11 cellular contexts compared by ENCODE assay signal in the genomic region with DNA sequence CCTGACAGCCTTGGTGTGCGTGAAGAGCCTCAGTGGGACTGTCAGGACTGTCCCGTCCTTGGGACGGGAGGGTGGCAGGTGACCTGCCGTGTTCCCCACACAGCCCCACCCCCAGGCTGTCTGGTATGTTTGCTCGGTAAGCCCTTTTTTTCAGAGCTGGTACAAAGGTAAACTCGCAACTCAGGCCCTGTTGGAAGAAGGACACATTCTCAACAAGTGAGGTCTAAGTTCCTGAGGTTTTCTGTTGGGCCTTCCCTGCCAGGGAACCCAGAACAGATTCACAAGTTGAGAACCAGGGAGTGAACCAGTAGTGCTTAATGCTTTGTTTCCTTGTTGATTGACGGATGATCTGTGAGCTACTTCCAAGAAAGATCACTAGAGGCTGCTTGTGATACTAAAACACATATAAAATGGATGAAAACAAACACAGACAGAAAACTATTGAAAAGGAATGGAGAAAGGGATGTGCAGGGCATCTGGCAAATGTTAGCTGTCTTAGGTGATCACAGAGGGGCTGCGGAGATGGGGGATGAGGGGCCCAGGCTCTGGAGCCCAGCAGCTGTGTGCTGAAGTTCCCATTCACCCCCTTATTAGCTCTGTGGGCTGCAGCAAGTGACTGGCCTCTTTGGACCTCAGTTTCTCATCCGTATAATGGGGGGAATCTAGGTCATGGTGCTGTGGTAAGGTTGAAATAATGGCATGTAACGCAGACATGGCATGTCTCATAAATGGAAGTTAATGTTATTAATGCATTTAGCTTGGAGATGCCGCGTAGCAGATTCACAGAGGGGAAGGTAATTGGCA. TPM values are rescaled to one million over a fixed set of nuclear protein-coding genes. Genes with fewer than 3 reads are reported as not detected.
DNase-seq lines count a peak whose midpoint lies in the region; ATAC-seq and TF ChIP-seq lines count a peak whose summit lies in the region.
"Had no signal": no experiment of that assay in that cellular context is flagged by ENCODE, and none has a peak within 500 bp of the region (broad histone marks: within the 10 kb centered on the region; RNA-seq: fewer than 3 reads in every experiment).

No MANE protein-coding gene starts in this region.

- H3K36me3 Mint-ChIP-seq in activated naive CD4-positive, alpha-beta T cell treated with anti-CD3 and anti-CD28 coated beads for 36 hours (ENCODE audit: low read depth): no peaks in the 10 kb centered on the region
- H3K36me3 Mint-ChIP-seq in activated naive CD8-positive, alpha-beta T cell treated with anti-CD3 and anti-CD28 coated beads for 36 hours: no peaks in the 10 kb centered on the region

- no peaks in the 10 kb centered on the region for H3K9me3 Mint-ChIP-seq in activated naive CD4-positive, alpha-beta T cell treated with anti-CD3 and anti-CD28 coated beads for 36 hours
- H3K9me3 Mint-ChIP-seq in activated naive CD8-positive, alpha-beta T cell treated with anti-CD3 and anti-CD28 coated beads for 36 hours: no peaks in the 10 kb centered on the region

- TF ChIP-seq CTCF in upper lobe of left lung (IDR thresholded peaks at IDR 0.05): no peak

- H3K4me1 Mint-ChIP-seq in activated naive CD4-positive, alpha-beta T cell treated with anti-CD3 and anti-CD28 coated beads for 36 hours (ENCODE audit: low read depth): no peaks in the 10 kb centered on the region
- no peaks in the 10 kb centered on the region for H3K4me1 Mint-ChIP-seq in activated naive CD8-positive, alpha-beta T cell treated with anti-CD3 and anti-CD28 coated beads for 36 hours

- peak overlapping the region; percentile 72 for H3K27ac ChIP-seq in epithelial cell of prostate
- peak overlapping the region; percentile 64 for H3K27ac ChIP-seq in muscle layer of duodenum (ENCODE audit: low read length)
- peak overlapping the region; percentile 50 to 91 (median 84) for H3K27ac ChIP-seq in upper lobe of left lung

- H3K4me1 ChIP-seq in muscle layer of duodenum (ENCODE audit: control insufficient read depth in 1 of 2, insufficient read depth in 2 of 2, low read length in 2 of 2) (peaks cover 41 to 85% of the 10 kb centered on the region in 2 donors), upper lobe of left lung (peaks cover 84 to 91% (median 90%) of the 10 kb centered on the region in 4 donors)

- no peak overlapping the region for H3K4me3 ChIP-seq in muscle layer of duodenum (ENCODE audit: low read depth in 1 of 2, low read length in 2 of 2)
- peak overlapping the region in 2 of 4 donors; percentile 12 to 38 for H3K4me3 ChIP-seq in upper lobe of left lung

- H3K9me3 ChIP-seq in muscle layer of duodenum (ENCODE audit: control insufficient read depth in 1 of 2, low read length in 2 of 2) (no peaks in the 10 kb centered on the region), upper lobe of left lung (no peaks in the 10 kb centered on the region)

- H3K27me3 ChIP-seq in muscle layer of duodenum (ENCODE audit: low read depth, low read length) (no peaks in the 10 kb centered on the region), upper lobe of left lung (no peaks in the 10 kb centered on the region)

- H3K4me3 Mint-ChIP-seq in activated naive CD4-positive, alpha-beta T cell treated with anti-CD3 and anti-CD28 coated beads for 36 hours: no peak overlapping the region
- H3K4me3 Mint-ChIP-seq in activated naive CD8-positive, alpha-beta T cell treated with anti-CD3 and anti-CD28 coated beads for 36 hours: no peak overlapping the region

- TF ChIP-seq EP300 in upper lobe of left lung (IDR thresholded peaks at IDR 0.05): peak in 1 of 4 donors; percentile 19

- peak in 1 of 4 donors; percentile 40 for TF ChIP-seq POLR2A in upper lobe of left lung (IDR thresholded peaks at IDR 0.05)

- H3K36me3 ChIP-seq in muscle layer of duodenum (ENCODE audit: control insufficient read depth in 1 of 2, insufficient read depth in 2 of 2, low read length in 2 of 2) (no peaks in the 10 kb centered on the region), upper lobe of left lung (no peaks in the 10 kb centered on the region)

- H3K27ac Mint-ChIP-seq in activated naive CD4-positive, alpha-beta T cell treated with anti-CD3 and anti-CD28 coated beads for 36 hours: peak overlapping the region; percentile 10
- H3K27ac Mint-ChIP-seq in activated naive CD8-positive, alpha-beta T cell treated with anti-CD3 and anti-CD28 coated beads for 36 hours: no peak overlapping the region

- ATAC-seq in upper lobe of left lung (ENCODE audit: low FRiP score in 2 of 2) (peak in 1 of 2 donors; percentile 46), HG02571 (IDR thresholded peaks at IDR 0.05; ENCODE audit: unreplicated experiment) (no peak)

- CTCF ChIA-PET in activated naive CD4-positive, alpha-beta T cell treated with anti-CD3 and anti-CD28 coated beads for 36 hours (lab: Charles Lee): interaction anchor here (0.8 kb wide), 1 partner anchor 1011 kb away, joined by 3 read pairs; no protein-coding TSS in a partner anchor

- DNase-seq in activated naive CD4-positive, alpha-beta T cell treated with anti-CD3 and anti-CD28 coated beads for 36 hours: no peak
- DNase-seq in activated naive CD4-positive, alpha-beta T cell treated with Interleukin-2 at 50 U/mL for 16 hours: no peak
- no peak for DNase-seq in epithelial cell of prostate (ENCODE audit: low read depth, low spot score)
- peak; percentile 52 to 83 for DNase-seq in upper lobe of left lung
- DNase-seq in DMS79 (lab: John Stamatoyannopoulos, UW): no peak
- no peak for DNase-seq in activated naive CD8-positive, alpha-beta T cell treated with anti-CD3 and anti-CD28 coated beads for 36 hours
- DNase-seq: NCI-H2029; occipital lobe; stimulated activated CD8-positive, alpha-beta memory T cell treated with anti-CD3 and anti-CD28 coated beads, Interleukin-4, amount 100 ng/mL, for 48 hours had no signal

- 69 to 88% methylated on average over 9 to 12 of the region's 12 CpGs for WGBS in upper lobe of left lung, 2 donors

- intact Hi-C loops in activated naive CD4-positive, alpha-beta T cell treated with anti-CD3 and anti-CD28 coated beads for 36 hours (cut with micrococcal nuclease): no loop called here

- no peaks in the 10 kb centered on the region for H3K27me3 Mint-ChIP-seq in activated naive CD4-positive, alpha-beta T cell treated with anti-CD3 and anti-CD28 coated beads for 36 hours (ENCODE audit: low read depth)
- no peaks in the 10 kb centered on the region for H3K27me3 Mint-ChIP-seq in activated naive CD8-positive, alpha-beta T cell treated with anti-CD3 and anti-CD28 coated beads for 36 hours

RNA-seq across cellular contexts. Expression of a gene that starts 2.7 kb away (rescaled TPM):
- 1 to 10 TPM; 2.4 to 3.3 TPM for total RNA-seq in activated naive CD4-positive, alpha-beta T cell treated with anti-CD3 and anti-CD28 coated beads for 36 hours
- 100 to 1,000 TPM in 5 of 6 donors, 10 to 100 TPM in 1; 81.7 to 265 (median 166) TPM for total RNA-seq in upper lobe of left lung
- total RNA-seq in activated naive CD8-positive, alpha-beta T cell treated with anti-CD3 and anti-CD28 coated beads for 36 hours: 1 to 10 TPM; 7.1 to 7.3 TPM

Comparison
In these comparisons a context has a peak if more than half of its experiments do, and no peak if none do; other contexts are left out.
1. DNase-seq: peak in upper lobe of left lung (2 of 2); none in activated naive CD4-positive, alpha-beta T cell treated with anti-CD3 and anti-CD28 coated beads for 36 hours (single experiment), activated naive CD4-positive, alpha-beta T cell treated with Interleukin-2 at 50 U/mL for 16 hours (single experiment), epithelial cell of prostate (single experiment), DMS79 (single experiment) and activated naive CD8-positive, alpha-beta T cell treated with anti-CD3 and anti-CD28 coated beads for 36 hours (single experiment).
2. RNA of a gene that starts 2.7 kb away (total RNA-seq): 81.7 to 265 TPM in upper lobe of left lung; 7.1 to 7.3 TPM in activated naive CD8-positive, alpha-beta T cell treated with anti-CD3 and anti-CD28 coated beads for 36 hours and 2.4 to 3.3 TPM in activated naive CD4-positive, alpha-beta T cell treated with anti-CD3 and anti-CD28 coated beads for 36 hours; every median in the first group is over 4 times any median in the second.
3. Peak in every context shown above with its lines, with median percentiles within 50 percentile points of each other: H3K27ac ChIP-seq.